ENCODE assay signal across 16 cellular contexts in genomic region chr18:45164551-45164950, GRCh38.
DNase-seq lines count a peak whose midpoint lies in the region; ATAC-seq and TF ChIP-seq lines count a peak whose summit lies in the region.
"Had no signal": no experiment of that assay in that cellular context is flagged by ENCODE, and none has a peak within 500 bp of the region (broad histone marks: within the 10 kb centered on the region; RNA-seq: fewer than 3 reads in every experiment).

No MANE protein-coding gene starts in this region.

- H2AFZ ChIP-seq in SK-N-SH (ENCODE audit: low read depth): no peak overlapping the region; the same call in 1 of the 2 replicates

- H3K79me1 ChIP-seq in mesendoderm (ENCODE audit: low read length): no peaks in the 10 kb centered on the region

- H3K4me3 ChIP-seq in SK-N-SH (ENCODE audit: low read depth in 2 of 2, low read length in 1 of 2) (no peak overlapping the region), psoas muscle (no peak overlapping the region), mesendoderm (ENCODE audit: low read length) (no peak overlapping the region)

- no peak overlapping the region for H3K56ac ChIP-seq in mesendoderm (ENCODE audit: low read length)

- H4K8ac ChIP-seq in mesendoderm (ENCODE audit: low read depth, low read length): no peak overlapping the region

- H3K4me1 ChIP-seq in SK-N-SH (ENCODE audit: control insufficient read depth in 1 of 2, insufficient read depth in 2 of 2, low read depth in 1 of 2, low read length in 1 of 2) (peaks cover 0 to 51% of the 10 kb centered on the region in 2 experiments; a peak in 3 of 4 replicates), psoas muscle (peaks cover 30% of the 10 kb centered on the region), mesendoderm (ENCODE audit: control insufficient read depth, low read depth, low read length) (no peaks in the 10 kb centered on the region)

- H3K27me3 ChIP-seq in SK-N-SH (ENCODE audit: insufficient read depth) (no peaks in the 10 kb centered on the region), psoas muscle (ENCODE audit: insufficient read depth in 3 of 3, low read length in 2 of 3) (no peaks in the 10 kb centered on the region), mesendoderm (ENCODE audit: insufficient read depth, low read length, poor library complexity) (no peaks in the 10 kb centered on the region)

- H2BK120ac ChIP-seq in mesendoderm (ENCODE audit: low read depth, low read length): no peak overlapping the region

- TF ChIP-seq EP300 in SK-N-SH (IDR thresholded peaks at IDR 0.05; ENCODE audit: borderline replicate concordance in 1 of 2, low read depth in 1 of 2, low read length in 1 of 2): no peak

- intact Hi-C loops in psoas muscle (cut with DNase I): loop anchor here in 1 of 2 donors (10.0 kb wide), 1 partner anchor 170 kb away; no protein-coding TSS in a partner anchor

- no peak for TF ChIP-seq RAD21 in SK-N-SH (IDR thresholded peaks at IDR 0.05; ENCODE audit: low read length)

- H4K20me1 ChIP-seq in SK-N-SH (ENCODE audit: insufficient read depth): no peaks in the 10 kb centered on the region

- POLR2A ChIA-PET in SK-N-SH (lab: Yijun Ruan, JAX): no interaction called here

- H3K18ac ChIP-seq in mesendoderm (ENCODE audit: low read length): no peak overlapping the region

- no peak overlapping the region for H3K4me2 ChIP-seq in SK-N-SH
- no peak overlapping the region for H3K4me2 ChIP-seq in mesendoderm (ENCODE audit: low read length)

- no peak overlapping the region for H2AK5ac ChIP-seq in mesendoderm (ENCODE audit: low read length)

- H3K79me2 ChIP-seq in SK-N-SH (ENCODE audit: insufficient read depth): no peaks in the 10 kb centered on the region
- H3K79me2 ChIP-seq in mesendoderm (ENCODE audit: control insufficient read depth, insufficient read depth, low read length): no peaks in the 10 kb centered on the region

- peak; percentile 30 for DNase-seq in EH (ENCODE audit: low read depth)
- DNase-seq in SK-N-SH: no peak
- peak; percentile 75 for DNase-seq in fibroblast of peridontal ligament (ENCODE audit: extremely low read depth)
- DNase-seq in stromal cell of bone marrow (ENCODE audit: low read depth): peak; percentile 56
- DNase-seq in psoas muscle: no peak
- DNase-seq in mesendoderm: no peak
- DNase-seq in AG08396 (ENCODE audit: low spot score): no peak
- DNase-seq: H7; NCI-H1417; NCI-H187 treated with DMSO at 0.1 percent for 48 hours; NCI-H526 treated with DMSO at 0.1 percent for 48 hours; NK-92 treated with Interleukin-12 subunit alpha and Interleukin-12 subunit beta, amount 100 ng/mL, for 24 hours; OCI-M1; RPMI8226; SIG-M5 had no signal

- H3K4ac ChIP-seq in mesendoderm (ENCODE audit: low read depth, low read length): no peak overlapping the region

- H3K9me3 ChIP-seq in SK-N-SH (no peaks in the 10 kb centered on the region), psoas muscle (no peaks in the 10 kb centered on the region)

- H4K5ac ChIP-seq in mesendoderm (ENCODE audit: low read length): no peak overlapping the region

- no peaks in the 10 kb centered on the region for H3K9me2 ChIP-seq in SK-N-SH

- H3K9ac ChIP-seq in SK-N-SH (no peak overlapping the region), mesendoderm (ENCODE audit: low read length) (no peak overlapping the region)

- no peak for ATAC-seq in psoas muscle

- CTCF ChIA-PET in SK-N-SH (lab: Yijun Ruan, JAX): no interaction called here

- H3K27ac ChIP-seq in SK-N-SH (ENCODE audit: low read depth in 2 of 2, low read length in 1 of 2) (peak overlapping the region in 1 of 2 experiments; percentile 90; a peak in 1 of 4 replicates), psoas muscle (no peak overlapping the region), mesendoderm (ENCODE audit: low read depth, low read length) (no peak overlapping the region)
- H3K27ac ChIP-seq: C4-2B had no signal

- WGBS in SK-N-SH (ENCODE audit: low lambda C conversion rate): 0% methylated on average over 1 of the region's 1 CpG
- WGBS in psoas muscle, 3 donors: 8 to 20% (median 11%) methylated on average over 1 of the region's 1 CpG
- no CpG with 5 or more reads among the region's 1 CpG for WGBS in mesendoderm (ENCODE audit: extremely low coverage, insufficient coverage, low lambda C conversion rate)

- no peaks in the 10 kb centered on the region for H3K36me3 ChIP-seq in SK-N-SH (replicated peaks in 1 of 2; ENCODE audit: control insufficient read depth in 1 of 2, insufficient read depth in 2 of 2, low read length in 1 of 2)
- no peaks in the 10 kb centered on the region for H3K36me3 ChIP-seq in psoas muscle (ENCODE audit: insufficient read depth in 1 of 2, low read depth in 1 of 2)
- no peaks in the 10 kb centered on the region for H3K36me3 ChIP-seq in mesendoderm (ENCODE audit: control insufficient read depth, insufficient read depth, low read length)

- no peak overlapping the region for H3K23ac ChIP-seq in mesendoderm (ENCODE audit: low read length)

- no peak overlapping the region for H2BK15ac ChIP-seq in mesendoderm (replicated peaks; ENCODE audit: low read depth)

- H2BK5ac ChIP-seq in mesendoderm (ENCODE audit: low read length): no peak overlapping the region

- TF ChIP-seq CTCF in SK-N-SH (IDR thresholded peaks at IDR 0.05) (no peak), psoas muscle (IDR thresholded peaks at IDR 0.05) (no peak)

- H3F3A ChIP-seq in SK-N-SH (replicated peaks; ENCODE audit: insufficient read depth): peaks cover 43% of the 10 kb centered on the region

TF ChIP-seq in SK-N-SH, 30 proteins besides CTCF, POLR2A, EP300 and RAD21:
- TF ChIP-seq RXRA (IDR thresholded peaks at IDR 0.05; ENCODE audit: borderline replicate concordance, low read depth) (no peak), REST (IDR thresholded peaks at IDR 0.05; ENCODE audit: low read depth, low read length) (no peak), TCF12 (IDR thresholded peaks at IDR 0.05) (peak; percentile 58), RFX5 (IDR thresholded peaks at IDR 0.05; ENCODE audit: low read length) (no peak), USF1 (IDR thresholded peaks at IDR 0.05; ENCODE audit: borderline replicate concordance, low read depth) (no peak), TEAD4 (IDR thresholded peaks at IDR 0.05; ENCODE audit: borderline replicate concordance, insufficient read depth) (no peak), SIN3A (IDR thresholded peaks at IDR 0.05; ENCODE audit: borderline replicate concordance, low read depth, low read length) (no peak)

Comparison
In these comparisons a context has a peak if more than half of its experiments do, and no peak if none do; other contexts are left out.
1. DNase-seq: peak in EH (single experiment), fibroblast of peridontal ligament (single experiment) and stromal cell of bone marrow (single experiment); none in SK-N-SH (single experiment), psoas muscle (0 of 2), mesendoderm (single experiment) and AG08396 (single experiment).